Comparison of ENCODE assay signal across 8 cellular contexts in the genomic region with DNA sequence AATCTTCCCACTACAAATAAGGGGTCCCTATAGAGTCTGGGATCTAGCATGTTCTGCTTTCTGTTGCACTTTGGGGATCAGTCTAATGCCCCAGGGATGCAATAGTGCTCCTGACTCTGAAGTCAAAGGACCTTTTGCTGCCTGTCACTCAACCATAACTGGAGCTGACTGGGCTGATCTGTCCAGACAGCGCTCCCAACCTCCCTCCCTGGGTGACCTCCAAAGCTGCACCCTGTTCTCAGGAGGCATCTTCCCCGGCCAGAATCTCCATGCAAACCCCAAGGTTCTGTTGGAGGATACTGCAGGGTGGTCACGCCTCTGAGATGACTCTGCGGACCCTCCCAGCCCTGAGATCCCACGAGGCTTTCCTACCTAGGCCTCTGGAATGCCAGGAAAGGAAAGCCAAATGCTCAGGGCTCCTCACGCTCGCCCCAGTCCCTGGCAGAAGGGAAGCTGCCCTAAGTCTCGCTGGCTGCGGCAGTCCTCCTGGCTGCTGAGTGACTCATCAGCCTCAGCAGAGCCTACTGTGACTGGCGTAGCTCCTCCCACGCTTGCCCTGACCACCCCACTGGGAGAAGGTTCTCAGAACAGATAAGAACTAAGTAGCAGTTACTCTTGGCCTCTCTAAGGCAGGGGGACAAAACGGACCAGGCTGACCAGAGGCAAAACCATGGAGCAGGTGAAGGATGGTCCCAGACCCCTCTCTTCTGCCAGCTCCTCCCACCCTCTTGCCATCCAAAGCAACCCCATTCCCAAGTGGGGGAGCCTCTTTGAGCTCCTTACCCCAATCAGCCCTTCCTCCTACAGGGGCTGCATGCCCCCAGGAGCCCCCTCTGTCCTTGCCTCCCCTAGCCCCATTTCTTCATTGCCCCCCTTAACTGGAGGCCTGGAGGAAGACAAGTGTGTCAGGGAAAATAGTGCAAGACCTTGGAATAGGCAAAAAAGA.
A peak's percentile ranks its signal among the peaks of the same experiment; 100 is the strongest.
DNase-seq lines count a peak whose midpoint lies in the region; TF ChIP-seq lines count a peak whose summit lies in the region.

No MANE protein-coding gene starts in this region.

- H3K4me1 ChIP-seq in adipocyte (ENCODE audit: control insufficient read depth, insufficient read depth, low read length): peaks cover 35% of the 10 kb centered on the region
- peaks cover 40 to 45% (median 41%) of the 10 kb centered on the region in 4 donors for H3K4me1 ChIP-seq in esophagus muscularis mucosa

- intact Hi-C loops in esophagus muscularis mucosa (cut with DNase I): no loop called here

- peak overlapping the region; percentile 19; the same call in 1 of the 2 replicates for H3K4me3 Mint-ChIP-seq in HFFc6

- H3K9me3 ChIP-seq in adipocyte (ENCODE audit: control insufficient read depth, low read length): no peaks in the 10 kb centered on the region
- no peaks in the 10 kb centered on the region for H3K9me3 ChIP-seq in esophagus muscularis mucosa

- DNase-seq in AG09309 (ENCODE audit: low read depth) (peak; percentile 62), HFFc6 (peak; percentile 59), T follicular helper cell (ENCODE audit: low read depth) (peak; percentile 20), adipocyte (ENCODE audit: low read depth) (peak; percentile 90), iris pigment epithelial cell (ENCODE audit: low read depth) (peak; percentile 94), esophagus muscularis mucosa (ENCODE audit: extremely low spot score) (no peak), midbrain (lab: John Stamatoyannopoulos, UW) (no peak)
- peak in 2 of 3 experiments; percentile 29 to 70 for DNase-seq in stimulated activated CD4-positive, alpha-beta T cell treated with anti-CD3 and anti-CD28 coated beads, TNF-alpha, amount 100 ng/mL, for 24 hours (ENCODE audit: low read depth in 3 of 3)

- TF ChIP-seq CTCF in AG09309 (IDR thresholded peaks at IDR 0.05; ENCODE audit: control insufficient read depth, insufficient read depth, low read depth, low read length, missing control alignments) (no peak), HFFc6 (IDR thresholded peaks at IDR 0.05) (no peak), esophagus muscularis mucosa (IDR thresholded peaks at IDR 0.05) (no peak)

- H3K36me3 ChIP-seq in adipocyte (ENCODE audit: control insufficient read depth, insufficient read depth, low read length, severe bottlenecking) (no peaks in the 10 kb centered on the region), esophagus muscularis mucosa (no peaks in the 10 kb centered on the region)

- peaks cover 40% of the 10 kb centered on the region for H3K4me1 Mint-ChIP-seq in HFFc6 (ENCODE audit: low read depth)

- no peak for TF ChIP-seq EP300 in esophagus muscularis mucosa (IDR thresholded peaks at IDR 0.05)

- H3K4me3 ChIP-seq in AG09309 (ENCODE audit: control insufficient read depth, low read depth, low read length) (no peak overlapping the region), adipocyte (ENCODE audit: low read length) (no peak overlapping the region), esophagus muscularis mucosa (no peak overlapping the region)

- peak overlapping the region; percentile 72 for H3K9ac ChIP-seq in adipocyte (ENCODE audit: low read length)

- WGBS in esophagus muscularis mucosa: 63% methylated on average over 1 of the region's 12 CpGs

- no peak for TF ChIP-seq POLR2A in esophagus muscularis mucosa (IDR thresholded peaks at IDR 0.05; ENCODE audit: low read depth)

- H3K36me3 Mint-ChIP-seq in HFFc6 (ENCODE audit: low read depth): no peaks in the 10 kb centered on the region

- H3K27me3 ChIP-seq in adipocyte (replicated peaks; ENCODE audit: control insufficient read depth, insufficient read depth, low read length) (no peaks in the 10 kb centered on the region), esophagus muscularis mucosa (no peaks in the 10 kb centered on the region)

- no peak overlapping the region for H3K27ac ChIP-seq in esophagus muscularis mucosa (replicated peaks in 1 of 4)

- peaks cover 19% of the 10 kb centered on the region for H3K27me3 Mint-ChIP-seq in HFFc6 (ENCODE audit: insufficient read depth)

- H3K27ac Mint-ChIP-seq in HFFc6: peak overlapping the region; percentile 42; the same call in 1 of the 2 replicates

- no peaks in the 10 kb centered on the region for H3K9me3 Mint-ChIP-seq in HFFc6

Comparison
In these comparisons a context has a peak if more than half of its experiments do, and no peak if none do; other contexts are left out.
1. DNase-seq: peak in AG09309 (single experiment), HFFc6 (single experiment), T follicular helper cell (single experiment), adipocyte (single experiment), iris pigment epithelial cell (single experiment) and stimulated activated CD4-positive, alpha-beta T cell treated with anti-CD3 and anti-CD28 coated beads, TNF-alpha, amount 100 ng/mL, for 24 hours (2 of 3); none in esophagus muscularis mucosa (single experiment) and midbrain (single experiment).